In genomic region chr1:229578168-229579100, GRCh38 we compare ENCODE assay signal across 9 cellular contexts. TPM values are rescaled to one million over a fixed set of nuclear protein-coding genes. Genes with fewer than 3 reads are reported as not detected.
DNase-seq lines count a peak whose midpoint lies in the region; ATAC-seq and TF ChIP-seq lines count a peak whose summit lies in the region.
"Had no signal": no experiment of that assay in that cellular context is flagged by ENCODE, and none has a peak within 500 bp of the region (broad histone marks: within the 10 kb centered on the region; RNA-seq: fewer than 3 reads in every experiment).

No MANE protein-coding gene starts in this region.

- WGBS in upper lobe of left lung, 2 donors = 77 to 79% methylated on average over 14 of the region's 14 CpGs

- H3K36me3 ChIP-seq in colonic mucosa (no peaks in the 10 kb centered on the region), upper lobe of left lung (no peaks in the 10 kb centered on the region)

- intact Hi-C loops in colonic mucosa (cut with DNase I) = no loop called here

- peak; percentile 47 for ATAC-seq in GM19372 (IDR thresholded peaks at IDR 0.05; ENCODE audit: low read depth, unreplicated experiment)
- ATAC-seq in HG03280 (IDR thresholded peaks at IDR 0.05; ENCODE audit: unreplicated experiment) = peak; percentile 37
- no peak for ATAC-seq in stimulated activated memory B cell treated with anti-CD40 and anti-IgM and Interleukin-4, amounts not matched to agents 10 μg/mL and 1 μg/mL and 100 μg/mL, for 72 hours
- ATAC-seq in upper lobe of left lung (ENCODE audit: low FRiP score in 2 of 2) = no peak
- ATAC-seq in HG03097 (IDR thresholded peaks at IDR 0.05; ENCODE audit: low FRiP score, unreplicated experiment) = no peak
- ATAC-seq in T-cell (replicated peaks in 1 of 4) = no peak

- DNase-seq in colonic mucosa (no peak), upper lobe of left lung (no peak), NCI-H510A (lab: John Stamatoyannopoulos, UW) (no peak), T-cell (no peak)
- DNase-seq: activated naive CD4-positive, alpha-beta T cell treated with anti-CD3 and anti-CD28 coated beads, Interleukin-2, amount 50 U/mL, for 16 hours had no signal

- CTCF ChIA-PET in T-cell (lab: Charles Lee) = no interaction called here

- no peak overlapping the region for H3K4me3 ChIP-seq in colonic mucosa
- H3K4me3 ChIP-seq in upper lobe of left lung = no peak overlapping the region

- H3K27ac ChIP-seq in colonic mucosa (peak overlapping the region; percentile 3), upper lobe of left lung (peak overlapping the region in 1 of 4 donors; percentile 62)

- no peaks in the 10 kb centered on the region for H3K27me3 ChIP-seq in colonic mucosa
- H3K27me3 ChIP-seq in upper lobe of left lung = no peaks in the 10 kb centered on the region

- no peak for TF ChIP-seq CTCF in colonic mucosa (IDR thresholded peaks at IDR 0.05)
- TF ChIP-seq CTCF in upper lobe of left lung (IDR thresholded peaks at IDR 0.05) = no peak

- no peaks in the 10 kb centered on the region for H3K36me3 Mint-ChIP-seq in stimulated activated memory B cell treated with anti-CD40 and anti-IgM and Interleukin-4, amounts not matched to agents 10 μg/mL and 1 μg/mL and 100 μg/mL, for 72 hours
- H3K36me3 Mint-ChIP-seq in T-cell = no peaks in the 10 kb centered on the region

- no peak for TF ChIP-seq POLR2A in upper lobe of left lung (IDR thresholded peaks at IDR 0.05)

- no peaks in the 10 kb centered on the region for H3K4me1 ChIP-seq in colonic mucosa
- H3K4me1 ChIP-seq in upper lobe of left lung = peaks cover 4 to 25% (median 13%) of the 10 kb centered on the region in 4 donors

- POLR2A ChIA-PET in T-cell (lab: Charles Lee) = no interaction called here

- H3K9ac ChIP-seq in colonic mucosa (ENCODE audit: low read depth in 2 of 2, low read length in 2 of 2) = peak overlapping the region in 1 of 2 donors; percentile 56

- no peaks in the 10 kb centered on the region for H3K27me3 Mint-ChIP-seq in stimulated activated memory B cell treated with anti-CD40 and anti-IgM and Interleukin-4, amounts not matched to agents 10 μg/mL and 1 μg/mL and 100 μg/mL, for 72 hours
- H3K27me3 Mint-ChIP-seq in T-cell = peaks cover 4 to 13% of the 10 kb centered on the region in 2 donors

- H3K9me3 Mint-ChIP-seq in stimulated activated memory B cell treated with anti-CD40 and anti-IgM and Interleukin-4, amounts not matched to agents 10 μg/mL and 1 μg/mL and 100 μg/mL, for 72 hours = no peaks in the 10 kb centered on the region
- H3K9me3 Mint-ChIP-seq in T-cell = no peaks in the 10 kb centered on the region

- TF ChIP-seq EP300 in upper lobe of left lung (IDR thresholded peaks at IDR 0.05) = no peak

- peaks cover 31% of the 10 kb centered on the region for H3K4me1 Mint-ChIP-seq in stimulated activated memory B cell treated with anti-CD40 and anti-IgM and Interleukin-4, amounts not matched to agents 10 μg/mL and 1 μg/mL and 100 μg/mL, for 72 hours
- peaks cover 0 to 4% (median 0%) of the 10 kb centered on the region in 3 donors for H3K4me1 Mint-ChIP-seq in T-cell

- H3K9me3 ChIP-seq in colonic mucosa = no peaks in the 10 kb centered on the region
- H3K9me3 ChIP-seq in upper lobe of left lung = no peaks in the 10 kb centered on the region

- H3K4me3 Mint-ChIP-seq in stimulated activated memory B cell treated with anti-CD40 and anti-IgM and Interleukin-4, amounts not matched to agents 10 μg/mL and 1 μg/mL and 100 μg/mL, for 72 hours = peak overlapping the region; percentile 57
- no peak overlapping the region for H3K4me3 Mint-ChIP-seq in T-cell

- peak overlapping the region; percentile 92 for H3K27ac Mint-ChIP-seq in stimulated activated memory B cell treated with anti-CD40 and anti-IgM and Interleukin-4, amounts not matched to agents 10 μg/mL and 1 μg/mL and 100 μg/mL, for 72 hours
- H3K27ac Mint-ChIP-seq in T-cell = no peak overlapping the region

RNA-seq across cellular contexts. Expression of gene ABCB10, which starts 19.9 kb away (rescaled TPM):
- total RNA-seq in colonic mucosa (10 to 100 TPM; 22.3 to 24.7 TPM), upper lobe of left lung (10 to 100 TPM; 11.1 to 21.3 (median 17.7) TPM), T-cell (10 to 100 TPM; 15.8 to 18.9 (median 18.2) TPM)

RNA-seq across cellular contexts. Expression of gene TAF5L, which starts 47.5 kb away (rescaled TPM):
- total RNA-seq in colonic mucosa = 10 to 100 TPM; 20.9 to 24.3 TPM
- total RNA-seq in upper lobe of left lung = 10 to 100 TPM; 11.0 to 25.5 (median 19.6) TPM
- total RNA-seq in T-cell = 10 to 100 TPM; 18.8 to 28.9 (median 21.9) TPM

RNA-seq across cellular contexts. Expression of gene URB2, which starts 47.6 kb away (rescaled TPM):
- 1 to 10 TPM; 5.7 to 10.0 TPM for total RNA-seq in colonic mucosa
- 10 to 100 TPM in 2 of 6 donors, 1 to 10 TPM in 4; 3.4 to 26.2 (median 7.2) TPM for total RNA-seq in upper lobe of left lung
- 10 to 100 TPM in 3 of 5 donors, 1 to 10 TPM in 2; 8.5 to 13.7 (median 12.7) TPM for total RNA-seq in T-cell

Comparison
In these comparisons a context has a peak if more than half of its experiments do, and no peak if none do; other contexts are left out.
1. ATAC-seq: peak in GM19372 (single experiment) and HG03280 (single experiment); none in stimulated activated memory B cell treated with anti-CD40 and anti-IgM and Interleukin-4, amounts not matched to agents 10 μg/mL and 1 μg/mL and 100 μg/mL, for 72 hours (single experiment), upper lobe of left lung (0 of 2), HG03097 (single experiment) and T-cell (0 of 4).